In the genomic region with DNA sequence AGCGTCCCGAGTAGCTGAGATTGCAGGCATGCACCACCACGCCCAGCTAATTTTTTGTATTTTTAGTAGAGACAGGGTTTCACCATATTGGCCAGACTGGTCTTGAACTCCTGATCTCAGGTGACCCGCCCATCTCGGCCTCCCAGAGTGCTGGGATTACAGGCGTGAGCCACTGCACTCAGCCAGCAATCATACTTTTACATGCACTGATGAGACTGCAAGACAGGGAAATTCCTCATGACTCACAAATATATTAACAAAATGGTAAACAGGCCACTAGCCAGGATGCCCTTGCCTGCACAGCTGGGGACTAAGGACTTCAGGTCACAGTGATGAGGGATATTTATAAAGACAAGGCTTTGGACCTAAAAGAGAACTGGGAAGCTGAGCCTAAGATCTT, we compare ENCODE assay signal across 8 cellular contexts. TPM values are rescaled to one million over a fixed set of nuclear protein-coding genes. Genes with fewer than 3 reads are reported as not detected.
DNase-seq lines count a peak whose midpoint lies in the region; ATAC-seq and TF ChIP-seq lines count a peak whose summit lies in the region.
"Not testable (repeated sequence)": the region's sequence is repeated elsewhere in the genome, so short reads cannot be mapped to it uniquely, and the experiment has no call there.

No MANE protein-coding gene starts in this region.

- ATAC-seq in GM18858 (IDR thresholded peaks at IDR 0.05; ENCODE audit: unreplicated experiment) (peak; percentile 40), activated B cell treated with CpG ODN at 0.5 μM for 24 hours (ENCODE audit: low read depth) (peak; percentile 70)
- ATAC-seq in naive thymus-derived CD8-positive, alpha-beta T cell = not testable (repeated sequence)

- POLR2A ChIA-PET in activated B cell treated with CpG ODN at 0.5 μM for 24 hours (lab: Charles Lee) = interaction anchor here (0.6 to 5.0 kb wide), 10 partner anchors 13 to 381 kb away, joined by 3 to 53 read pairs (median 4); a partner anchor contains a TSS
- POLR2A ChIA-PET in naive thymus-derived CD8-positive, alpha-beta T cell (lab: Charles Lee) = interaction anchor here (2.4 to 5.5 kb wide), 3 partner anchors 11 to 49 kb away, joined by 9 to 40 read pairs (median 40); a partner anchor contains a TSS

- DNase-seq in AG09319 (ENCODE audit: extremely low read depth, low read depth) (peak; percentile 36), H4 (ENCODE audit: low spot score) (peak; percentile 54), HS-5 (ENCODE audit: low read depth) (peak; percentile 53), fibroblast of gingiva (ENCODE audit: low read depth) (peak; percentile 79)
- not testable (repeated sequence) for DNase-seq in activated B cell treated with CpG ODN at 0.5 μM for 24 hours; naive thymus-derived CD8-positive, alpha-beta T cell

- not testable (repeated sequence) for H3K27me3 Mint-ChIP-seq in activated B cell treated with CpG ODN at 0.5 μM for 24 hours; activated naive CD8-positive, alpha-beta T cell; naive thymus-derived CD8-positive, alpha-beta T cell

- peak overlapping the region; percentile 87 for H3K27ac Mint-ChIP-seq in activated B cell treated with CpG ODN at 0.5 μM for 24 hours
- H3K27ac Mint-ChIP-seq in activated naive CD8-positive, alpha-beta T cell = peak overlapping the region; percentile 97
- H3K27ac Mint-ChIP-seq in naive thymus-derived CD8-positive, alpha-beta T cell = peak overlapping the region; percentile 83 to 99 (median 94)

- not testable (repeated sequence) for H3K36me3 Mint-ChIP-seq in activated B cell treated with CpG ODN at 0.5 μM for 24 hours (ENCODE audit: low read depth); activated naive CD8-positive, alpha-beta T cell; naive thymus-derived CD8-positive, alpha-beta T cell

- TF ChIP-seq CTCF in AG09319 (IDR thresholded peaks at IDR 0.05; ENCODE audit: low read depth, low read length); activated B cell treated with CpG ODN at 0.5 μM for 24 hours (IDR thresholded peaks at IDR 0.05): not testable (repeated sequence)

- not testable (repeated sequence) for H3K9me3 Mint-ChIP-seq in activated B cell treated with CpG ODN at 0.5 μM for 24 hours; activated naive CD8-positive, alpha-beta T cell (ENCODE audit: low read depth); naive thymus-derived CD8-positive, alpha-beta T cell

- intact Hi-C loops in activated B cell treated with CpG ODN at 0.5 μM for 24 hours (cut with micrococcal nuclease) = loop anchor here (1.0 kb wide), 1 partner anchor 21 kb away; no protein-coding TSS in a partner anchor

- H3K4me3 Mint-ChIP-seq in activated B cell treated with CpG ODN at 0.5 μM for 24 hours = peak overlapping the region; percentile 51
- H3K4me3 Mint-ChIP-seq in activated naive CD8-positive, alpha-beta T cell = peak overlapping the region; percentile 80
- H3K4me3 Mint-ChIP-seq in naive thymus-derived CD8-positive, alpha-beta T cell = peak overlapping the region in 3 of 10 donors; percentile 28 to 82 (median 77)

- peaks cover 80% of the 10 kb centered on the region for H3K4me1 Mint-ChIP-seq in activated B cell treated with CpG ODN at 0.5 μM for 24 hours
- peaks cover 84% of the 10 kb centered on the region for H3K4me1 Mint-ChIP-seq in activated naive CD8-positive, alpha-beta T cell (ENCODE audit: low read depth)
- H3K4me1 Mint-ChIP-seq in naive thymus-derived CD8-positive, alpha-beta T cell = peaks cover 16 to 79% (median 49%) of the 10 kb centered on the region in 4 donors

- CTCF ChIA-PET in activated B cell treated with CpG ODN at 0.5 μM for 24 hours (lab: Charles Lee) = interaction anchor here (1.0 to 1.4 kb wide), 2 partner anchors 17 to 21 kb away, joined by 3 to 4 read pairs; no protein-coding TSS in a partner anchor

RNA-seq across cellular contexts. Expression of a gene that starts 11.8 kb away (rescaled TPM):
- total RNA-seq in H4 (2014; rRNA removed; shearing (Covaris generic)) = 0.10 and 0.17 TPM in 2 replicates
- 184 and 225 TPM in 2 replicates for total RNA-seq in activated B cell treated with CpG ODN at 0.5 μM for 24 hours
- total RNA-seq in naive thymus-derived CD8-positive, alpha-beta T cell = 10 to 100 TPM; 61.9 to 63.5 TPM
- 1 to 10 TPM; 1.1 to 1.7 (median 1.5) TPM for polyA plus RNA-seq in naive thymus-derived CD8-positive, alpha-beta T cell

RNA-seq across cellular contexts. Expression of a gene that starts 49.2 kb away (rescaled TPM):
- total RNA-seq in H4 (2014; rRNA removed; shearing (Covaris generic)) = 19.2 and 19.7 TPM in 2 replicates
- total RNA-seq in activated B cell treated with CpG ODN at 0.5 μM for 24 hours = 20.9 and 24.0 TPM in 2 replicates
- 10 to 100 TPM; 35.2 to 39.5 TPM for total RNA-seq in naive thymus-derived CD8-positive, alpha-beta T cell
- polyA plus RNA-seq in naive thymus-derived CD8-positive, alpha-beta T cell = 10 to 100 TPM in 2 of 3 donors, 1 to 10 TPM in 1; 7.1 to 11.8 (median 11.8) TPM

Comparison
In these comparisons a context has a peak if more than half of its experiments do, and no peak if none do; other contexts are left out.
1. RNA of a gene that starts 11.8 kb away (total RNA-seq): 184 to 225 TPM in activated B cell treated with CpG ODN at 0.5 μM for 24 hours and 61.9 to 63.5 TPM in naive thymus-derived CD8-positive, alpha-beta T cell; 0.10 to 0.17 TPM in H4; every median in the first group is over 10 times any median in the second.
2. Peak in every context shown above with its lines, with median percentiles within 50 percentile points of each other: H3K27ac Mint-ChIP-seq.